Comparison of ENCODE assay signal across 11 cellular contexts in the genomic region with DNA sequence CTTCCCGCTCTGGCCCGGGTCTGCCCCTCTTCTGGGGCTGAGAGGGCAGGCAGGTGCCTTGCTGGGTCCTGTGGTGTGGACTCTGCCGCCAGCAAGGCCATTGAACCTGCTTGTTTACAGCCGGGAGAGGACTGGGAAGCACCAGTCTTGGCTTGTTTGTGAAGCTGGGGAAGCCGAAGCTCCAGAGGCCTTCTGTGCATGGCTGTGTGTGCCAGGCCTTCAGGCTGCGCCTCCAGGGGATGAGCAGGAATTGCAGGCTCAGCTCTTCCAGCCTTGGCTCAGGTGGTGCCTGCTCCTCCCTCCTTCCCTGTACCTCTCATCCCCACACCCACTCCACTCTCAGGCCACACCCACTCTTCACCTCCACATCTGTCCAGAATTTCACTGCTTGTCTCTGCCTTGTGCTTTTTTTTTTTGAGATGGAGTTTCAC. TPM values are rescaled to one million over a fixed set of nuclear protein-coding genes. Genes with fewer than 3 reads are reported as not detected.
DNase-seq lines count a peak whose midpoint lies in the region; ATAC-seq, FAIRE-seq and TF ChIP-seq lines count a peak whose summit lies in the region.
"Had no signal": no experiment of that assay in that cellular context is flagged by ENCODE, and none has a peak within 500 bp of the region (broad histone marks: within the 10 kb centered on the region; RNA-seq: fewer than 3 reads in every experiment).

No MANE protein-coding gene starts in this region.

- no peaks in the 10 kb centered on the region for H3K9me3 ChIP-seq in breast epithelium
- H3K9me3 ChIP-seq in naive thymus-derived CD4-positive, alpha-beta T cell (ENCODE audit: control insufficient read depth in 2 of 3, low read length in 3 of 3): no peaks in the 10 kb centered on the region
- H3K9me3 ChIP-seq: thoracic aorta had no signal

- peaks cover 0 to 8% (median 4%) of the 10 kb centered on the region in 5 donors for H3K36me3 Mint-ChIP-seq in naive thymus-derived CD4-positive, alpha-beta T cell

- no peak for TF ChIP-seq CTCF in breast epithelium (IDR thresholded peaks at IDR 0.05)

- no peaks in the 10 kb centered on the region for H3K27me3 ChIP-seq in breast epithelium
- no peaks in the 10 kb centered on the region for H3K27me3 ChIP-seq in naive thymus-derived CD4-positive, alpha-beta T cell (ENCODE audit: control insufficient read depth in 2 of 2, insufficient read depth in 2 of 2, low read length in 2 of 2)

- H3K27me3 Mint-ChIP-seq in naive thymus-derived CD4-positive, alpha-beta T cell: no peaks in the 10 kb centered on the region

- H3K27ac Mint-ChIP-seq in naive thymus-derived CD4-positive, alpha-beta T cell: peak overlapping the region in 7 of 9 donors; percentile 69 to 94 (median 77)

- intact Hi-C loops in breast epithelium (cut with DNase I; ENCODE audit: low total_unique reads): no loop called here
- intact Hi-C loops in naive thymus-derived CD4-positive, alpha-beta T cell (cut with micrococcal nuclease): loop anchor here in 1 of 2 donors (5.0 to 10.0 kb wide), 2 partner anchors 122 to 420 kb away; a partner anchor contains a TSS

- peak overlapping the region in 4 of 10 donors; percentile 16 to 33 (median 24) for H3K4me3 Mint-ChIP-seq in naive thymus-derived CD4-positive, alpha-beta T cell

- POLR2A ChIA-PET in naive thymus-derived CD4-positive, alpha-beta T cell (lab: Charles Lee): interaction anchor here (0.6 to 2.6 kb wide), 7 partner anchors 7 to 196 kb away, joined by 3 to 14 read pairs (median 4); a partner anchor contains a TSS

- DNase-seq in D341Med (ENCODE audit: low spot score) (peak; percentile 51), NCI-H187 (lab: John Stamatoyannopoulos, UW) (peak; percentile 9 to 44), breast epithelium (ENCODE audit: low spot score in 2 of 2) (peak; percentile 51 to 75), H54 (ENCODE audit: insufficient read length, low spot score) (no peak)
- no peak for DNase-seq in naive thymus-derived CD4-positive, alpha-beta T cell
- DNase-seq: left ventricle myocardium superior had no signal

- peaks cover 40 to 82% (median 54%) of the 10 kb centered on the region in 7 donors for H3K4me1 Mint-ChIP-seq in naive thymus-derived CD4-positive, alpha-beta T cell

- no peak for ATAC-seq in naive thymus-derived CD4-positive, alpha-beta T cell
- no peak for ATAC-seq in GM21723 (IDR thresholded peaks at IDR 0.05; ENCODE audit: unreplicated experiment)
- ATAC-seq in HG02981 (IDR thresholded peaks at IDR 0.05; ENCODE audit: unreplicated experiment): no peak
- ATAC-seq in GM21381 (IDR thresholded peaks at IDR 0.05; ENCODE audit: unreplicated experiment): no peak
- ATAC-seq: left ventricle myocardium superior had no signal

- H3K9me3 Mint-ChIP-seq in naive thymus-derived CD4-positive, alpha-beta T cell: no peaks in the 10 kb centered on the region

- TF ChIP-seq POLR2A in breast epithelium (IDR thresholded peaks at IDR 0.05): no peak
- TF ChIP-seq POLR2A in H54 (IDR thresholded peaks at IDR 0.05; ENCODE audit: low read depth, low read length): no peak

- H3K4me1 ChIP-seq in breast epithelium: peaks cover 11 to 28% of the 10 kb centered on the region in 2 donors
- peaks cover 24 to 60% of the 10 kb centered on the region in 2 donors for H3K4me1 ChIP-seq in naive thymus-derived CD4-positive, alpha-beta T cell (ENCODE audit: control insufficient read depth in 2 of 2, insufficient read depth in 2 of 2, low read length in 2 of 2)

- peak overlapping the region in 1 of 3 donors; percentile 5 for H3K4me3 ChIP-seq in breast epithelium
- H3K4me3 ChIP-seq in naive thymus-derived CD4-positive, alpha-beta T cell (ENCODE audit: low read length): no peak overlapping the region
- H3K4me3 ChIP-seq: thoracic aorta had no signal

- no peak for FAIRE-seq in H54 (lab: Jason Lieb, UNC)
- FAIRE-seq: RCC 7860 had no signal

- H3K27ac ChIP-seq in breast epithelium: peak overlapping the region; percentile 77 to 86
- no peak overlapping the region for H3K27ac ChIP-seq in naive thymus-derived CD4-positive, alpha-beta T cell (ENCODE audit: low read depth, low read length)
- H3K27ac ChIP-seq: thoracic aorta had no signal

- H3K36me3 ChIP-seq in breast epithelium: no peaks in the 10 kb centered on the region
- H3K36me3 ChIP-seq in naive thymus-derived CD4-positive, alpha-beta T cell (ENCODE audit: control insufficient read depth in 2 of 3, insufficient read depth in 3 of 3, low read length in 3 of 3): peaks cover 0 to 29% (median 0%) of the 10 kb centered on the region in 3 experiments

- CTCF ChIA-PET in naive thymus-derived CD4-positive, alpha-beta T cell (lab: Charles Lee): interaction anchor here (0.6 to 1.9 kb wide), 3 partner anchors 50 to 547 kb away, joined by 3 to 6 read pairs (median 3); no protein-coding TSS in a partner anchor

RNA-seq across cellular contexts. Expression of a gene that starts 17.5 kb away (rescaled TPM):
- total RNA-seq in breast epithelium: 100 to 1,000 TPM; 283 to 388 (median 299) TPM
- total RNA-seq in naive thymus-derived CD4-positive, alpha-beta T cell: 100 to 1,000 TPM in 1 of 5 experiments, 10 to 100 TPM in 4; 50.6 to 129 (median 63.4) TPM
- 100 to 1,000 TPM; 194 to 210 TPM for polyA plus RNA-seq in naive thymus-derived CD4-positive, alpha-beta T cell

RNA-seq across cellular contexts. Expression of a gene that starts 25.0 kb away (rescaled TPM):
- total RNA-seq in breast epithelium: 10 to 100 TPM; 36.1 to 66.9 (median 43.4) TPM
- total RNA-seq in naive thymus-derived CD4-positive, alpha-beta T cell: 100 to 1,000 TPM; 123 to 218 (median 150) TPM
- polyA plus RNA-seq in naive thymus-derived CD4-positive, alpha-beta T cell: 100 to 1,000 TPM; 290 to 325 TPM

RNA-seq across cellular contexts. Expression of a gene that starts 28.5 kb away (rescaled TPM):
- not detected for total RNA-seq in breast epithelium
- under 1 TPM in 1 of 5 experiments, not detected in 4; 0.83 TPM for total RNA-seq in naive thymus-derived CD4-positive, alpha-beta T cell
- polyA plus RNA-seq in naive thymus-derived CD4-positive, alpha-beta T cell: under 1 TPM; 0.13 TPM
- total RNA-seq: left ventricle myocardium superior, thoracic aorta had no signal

RNA-seq across cellular contexts. Expression of a gene that starts 36.2 kb away (rescaled TPM):
- 100 to 1,000 TPM in 2 of 3 donors, 10 to 100 TPM in 1; 59.0 to 166 (median 102) TPM for total RNA-seq in breast epithelium
- 100 to 1,000 TPM in 4 of 5 experiments, 10 to 100 TPM in 1; 87.4 to 574 (median 177) TPM for total RNA-seq in naive thymus-derived CD4-positive, alpha-beta T cell
- 100 to 1,000 TPM; 221 to 307 TPM for polyA plus RNA-seq in naive thymus-derived CD4-positive, alpha-beta T cell

RNA-seq across cellular contexts. Expression of a gene that starts 58.5 kb away (rescaled TPM):
- total RNA-seq in breast epithelium: 10 to 100 TPM; 48.8 to 79.0 (median 72.0) TPM
- 10 to 100 TPM; 21.3 to 45.4 (median 24.7) TPM for total RNA-seq in naive thymus-derived CD4-positive, alpha-beta T cell
- polyA plus RNA-seq in naive thymus-derived CD4-positive, alpha-beta T cell: 10 to 100 TPM; 34.0 to 46.1 TPM

Comparison
In these comparisons a context has a peak if more than half of its experiments do, and no peak if none do; other contexts are left out.
1. DNase-seq: peak in D341Med (single experiment), NCI-H187 (2 of 2) and breast epithelium (2 of 2); none in naive thymus-derived CD4-positive, alpha-beta T cell (0 of 9) and H54 (single experiment).